Comparison of ENCODE assay signal across 8 cellular contexts in the genomic region with DNA sequence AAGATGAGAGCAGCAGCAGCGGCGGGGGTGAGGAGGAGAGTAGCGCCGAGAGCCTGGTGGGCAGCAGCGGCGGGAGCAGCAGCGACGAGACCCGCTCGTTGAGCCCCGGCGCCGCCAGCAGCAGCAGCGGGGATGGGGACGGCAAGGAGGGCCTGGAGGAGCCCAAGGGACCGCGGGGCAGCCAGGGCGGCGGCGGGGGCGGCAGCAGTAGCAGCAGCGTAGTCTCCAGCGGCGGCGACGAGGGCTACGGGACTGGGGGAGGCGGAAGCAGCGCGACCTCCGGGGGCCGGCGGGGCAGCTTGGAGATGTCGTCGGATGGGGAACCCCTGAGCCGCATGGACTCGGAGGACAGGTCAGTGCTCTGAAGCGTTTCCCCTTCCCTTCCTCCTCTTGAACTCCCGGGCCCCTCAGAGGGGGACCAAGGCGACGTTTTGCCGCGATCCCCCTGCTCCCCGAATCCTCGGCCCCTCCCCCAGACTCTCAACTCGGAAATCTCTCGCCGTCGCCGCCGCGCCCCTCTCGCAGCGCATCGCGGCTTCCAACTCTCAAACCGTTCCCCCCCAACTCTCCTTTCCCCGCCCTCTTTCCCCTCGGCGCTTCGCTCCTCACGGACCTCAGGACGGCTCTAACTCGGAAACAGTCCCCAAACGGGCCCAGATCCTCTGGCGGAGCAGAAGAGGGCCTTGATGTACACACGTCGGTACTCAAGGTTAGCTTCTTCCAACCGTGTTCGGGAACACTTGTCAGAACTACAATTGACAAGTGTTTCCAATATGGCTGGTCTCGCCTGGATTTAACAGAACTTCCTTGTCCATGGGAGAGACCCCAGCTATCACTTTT. TPM values are rescaled to one million over a fixed set of nuclear protein-coding genes. Genes with fewer than 3 reads are reported as not detected.
A peak's percentile ranks its signal among the peaks of the same experiment; 100 is the strongest.
DNase-seq lines count a peak whose midpoint lies in the region; ATAC-seq and TF ChIP-seq lines count a peak whose summit lies in the region.

No MANE protein-coding gene starts in this region.

- H3K36me3 ChIP-seq in sigmoid colon: no peaks in the 10 kb centered on the region

- peak; percentile 23 for DNase-seq in DMS79 treated with DMSO at 0.1 percent for 48 hours (lab: John Stamatoyannopoulos, UW)
- DNase-seq in T1000 (lab: John Stamatoyannopoulos, UW): peak; percentile 51
- DNase-seq in astrocyte of the cerebellum (ENCODE audit: low read depth): no peak
- peak in 41 of 51 donors; percentile 6 to 66 (median 41) for DNase-seq in hypothalamus (lab: John Stamatoyannopoulos, UW)
- DNase-seq in sigmoid colon: peak; percentile 81
- DNase-seq in middle frontal gyrus (ENCODE audit: extremely low spot score, low spot score): no peak

- no peak for TF ChIP-seq CTCF in astrocyte of the cerebellum (IDR thresholded peaks at IDR 0.05; ENCODE audit: low read depth, low read length, missing control alignments)
- TF ChIP-seq CTCF in sigmoid colon (IDR thresholded peaks at IDR 0.05): no peak

- no peaks in the 10 kb centered on the region for H3K9me3 ChIP-seq in sigmoid colon

- WGBS in sigmoid colon, 2 donors: 0 to 1% methylated on average over 71 of the region's 71 CpGs

- no peaks in the 10 kb centered on the region for H3K27me3 ChIP-seq in sigmoid colon

- H3K27ac ChIP-seq in sigmoid colon: peak overlapping the region; percentile 85 to 97 (median 94)

- TF ChIP-seq POLR2A in sigmoid colon (IDR thresholded peaks at IDR 0.05): no peak

- TF ChIP-seq EP300 in Ishikawa (IDR thresholded peaks at IDR 0.05; ENCODE audit: borderline replicate concordance) (no peak), sigmoid colon (IDR thresholded peaks at IDR 0.05) (no peak)

- TF ChIP-seq RAD21 in Ishikawa (IDR thresholded peaks at IDR 0.05; ENCODE audit: low read depth): no peak; the same call in 1 of the 2 replicates

- intact Hi-C loops in sigmoid colon (cut with DNase I): no loop called here

- H3K4me3 ChIP-seq in astrocyte of the cerebellum (ENCODE audit: low read depth, low read length): peak overlapping the region; percentile 81
- peak overlapping the region; percentile 86 to 100 (median 94) for H3K4me3 ChIP-seq in sigmoid colon

- ATAC-seq in GM21526 (IDR thresholded peaks at IDR 0.05; ENCODE audit: low FRiP score, unreplicated experiment): peak; percentile 32

- in situ Hi-C loops in astrocyte of the cerebellum (cut with HindIII; ENCODE audit: low sequenced_read_pairs): no loop called here

- peaks cover 0 to 40% (median 25%) of the 10 kb centered on the region in 4 donors for H3K4me1 ChIP-seq in sigmoid colon

TF ChIP-seq in Ishikawa, 13 proteins besides CTCF, POLR2A, EP300 and RAD21:
- TF ChIP-seq TCF12 (IDR thresholded peaks at IDR 0.05; ENCODE audit: low read depth) (no peak), YY1 (IDR thresholded peaks at IDR 0.05; ENCODE audit: low read depth) (peak; percentile 55; the same call in 1 of the 2 replicates), CEBPB (IDR thresholded peaks at IDR 0.05) (no peak), TEAD4 (IDR thresholded peaks at IDR 0.05) (no peak), ZBTB7A (IDR thresholded peaks at IDR 0.05; ENCODE audit: low read depth) (peak; percentile 95), CREB1 (IDR thresholded peaks at IDR 0.05; ENCODE audit: low read depth) (no peak), FOXM1 (IDR thresholded peaks at IDR 0.05; ENCODE audit: borderline replicate concordance, low read depth) (no peak), EGR1 (IDR thresholded peaks at IDR 0.05) (no peak), NFIC (IDR thresholded peaks at IDR 0.05) (no peak), TAF1 (IDR thresholded peaks at IDR 0.05; ENCODE audit: low read depth) (no peak; the same call in 1 of the 2 replicates)
- TF ChIP-seq, protein P1, sequence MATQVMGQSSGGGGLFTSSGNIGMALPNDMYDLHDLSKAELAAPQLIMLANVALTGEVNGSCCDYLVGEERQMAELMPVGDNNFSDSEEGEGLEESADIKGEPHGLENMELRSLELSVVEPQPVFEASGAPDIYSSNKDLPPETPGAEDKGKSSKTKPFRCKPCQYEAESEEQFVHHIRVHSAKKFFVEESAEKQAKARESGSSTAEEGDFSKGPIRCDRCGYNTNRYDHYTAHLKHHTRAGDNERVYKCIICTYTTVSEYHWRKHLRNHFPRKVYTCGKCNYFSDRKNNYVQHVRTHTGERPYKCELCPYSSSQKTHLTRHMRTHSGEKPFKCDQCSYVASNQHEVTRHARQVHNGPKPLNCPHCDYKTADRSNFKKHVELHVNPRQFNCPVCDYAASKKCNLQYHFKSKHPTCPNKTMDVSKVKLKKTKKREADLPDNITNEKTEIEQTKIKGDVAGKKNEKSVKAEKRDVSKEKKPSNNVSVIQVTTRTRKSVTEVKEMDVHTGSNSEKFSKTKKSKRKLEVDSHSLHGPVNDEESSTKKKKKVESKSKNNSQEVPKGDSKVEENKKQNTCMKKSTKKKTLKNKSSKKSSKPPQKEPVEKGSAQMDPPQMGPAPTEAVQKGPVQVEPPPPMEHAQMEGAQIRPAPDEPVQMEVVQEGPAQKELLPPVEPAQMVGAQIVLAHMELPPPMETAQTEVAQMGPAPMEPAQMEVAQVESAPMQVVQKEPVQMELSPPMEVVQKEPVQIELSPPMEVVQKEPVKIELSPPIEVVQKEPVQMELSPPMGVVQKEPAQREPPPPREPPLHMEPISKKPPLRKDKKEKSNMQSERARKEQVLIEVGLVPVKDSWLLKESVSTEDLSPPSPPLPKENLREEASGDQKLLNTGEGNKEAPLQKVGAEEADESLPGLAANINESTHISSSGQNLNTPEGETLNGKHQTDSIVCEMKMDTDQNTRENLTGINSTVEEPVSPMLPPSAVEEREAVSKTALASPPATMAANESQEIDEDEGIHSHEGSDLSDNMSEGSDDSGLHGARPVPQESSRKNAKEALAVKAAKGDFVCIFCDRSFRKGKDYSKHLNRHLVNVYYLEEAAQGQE (IDR thresholded peaks at IDR 0.05; ENCODE audit: low read depth): no peak
- TF ChIP-seq, protein P2, sequence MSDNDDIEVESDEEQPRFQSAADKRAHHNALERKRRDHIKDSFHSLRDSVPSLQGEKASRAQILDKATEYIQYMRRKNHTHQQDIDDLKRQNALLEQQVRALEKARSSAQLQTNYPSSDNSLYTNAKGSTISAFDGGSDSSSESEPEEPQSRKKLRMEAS (IDR thresholded peaks at IDR 0.05): peak; percentile 57
- TF ChIP-seq, protein P3, sequence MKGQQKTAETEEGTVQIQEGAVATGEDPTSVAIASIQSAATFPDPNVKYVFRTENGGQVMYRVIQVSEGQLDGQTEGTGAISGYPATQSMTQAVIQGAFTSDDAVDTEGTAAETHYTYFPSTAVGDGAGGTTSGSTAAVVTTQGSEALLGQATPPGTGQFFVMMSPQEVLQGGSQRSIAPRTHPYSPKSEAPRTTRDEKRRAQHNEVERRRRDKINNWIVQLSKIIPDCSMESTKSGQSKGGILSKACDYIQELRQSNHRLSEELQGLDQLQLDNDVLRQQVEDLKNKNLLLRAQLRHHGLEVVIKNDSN (IDR thresholded peaks at IDR 0.05): no peak

RNA-seq across cellular contexts. Expression of gene AEBP2, which starts 0.9 kb away (rescaled TPM):
- 10 to 100 TPM; 28.4 to 52.8 (median 42.8) TPM for total RNA-seq in sigmoid colon
- polyA plus RNA-seq in sigmoid colon: 10 to 100 TPM in 2 of 3 donors, 1 to 10 TPM in 1; 7.8 to 11.4 (median 10.2) TPM

Comparison
In these comparisons a context has a peak if more than half of its experiments do, and no peak if none do; other contexts are left out.
1. DNase-seq: peak in DMS79 treated with DMSO at 0.1 percent for 48 hours (single experiment), T1000 (single experiment), hypothalamus (41 of 51) and sigmoid colon (single experiment); none in astrocyte of the cerebellum (single experiment) and middle frontal gyrus (single experiment).